In genomic region chr7:39697481-39697880, GRCh38 we compare ENCODE assay signal across 19 cellular contexts.
"Had no signal": no experiment of that assay in that cellular context is flagged by ENCODE, and none has a peak within 500 bp of the region (broad histone marks: within the 10 kb centered on the region; RNA-seq: fewer than 3 reads in every experiment).

No MANE protein-coding gene starts in this region.

- ATAC-seq: activated CD8-positive, alpha-beta T cell treated with anti-CD3 and anti-CD28 coated beads for 36 hours; heart left ventricle; natural killer cell; sciatic nerve; stimulated activated memory B cell treated with anti-CD40 and anti-IgM and Interleukin-4, amounts not matched to agents 10 μg/mL and 1 μg/mL and 100 μg/mL, for 72 hours had no signal

- H3K27me3 Mint-ChIP-seq: activated B cell treated with CpG ODN at 0.5 μM for 24 hours; activated CD8-positive, alpha-beta T cell treated with anti-CD3 and anti-CD28 coated beads for 36 hours; dendritic cell treated with granulocyte-macrophage colony-stimulating factor and Interleukin-4, amounts not matched to agents 40 ng/mL and 50 ng/mL, for 4 days; stimulated activated memory B cell treated with anti-CD40 and anti-IgM and Interleukin-4, amounts not matched to agents 10 μg/mL and 1 μg/mL and 100 μg/mL, for 72 hours had no signal

- H3K9me3 Mint-ChIP-seq: activated B cell treated with CpG ODN at 0.5 μM for 24 hours; dendritic cell treated with granulocyte-macrophage colony-stimulating factor and Interleukin-4, amounts not matched to agents 40 ng/mL and 50 ng/mL, for 4 days; T-helper 2 cell treated with Interferon-gamma antibody and Interleukin-4, amounts not matched to agents 5 μg/mL and 100 μg/mL, for 36 hours had no signal

- DNase-seq: activated B cell treated with CpG ODN at 0.5 μM for 24 hours; activated CD4-positive, alpha-beta T cell treated with anti-CD3 and anti-CD28 coated beads for 48 hours; activated CD8-positive, alpha-beta T cell treated with anti-CD3 and anti-CD28 coated beads for 36 hours; activated effector memory CD4-positive, alpha-beta T cell treated with Interleukin-2 at 50 U/mL for 16 hours; activated naive CD4-positive, alpha-beta T cell treated with anti-CD3 and anti-CD28 coated beads, Interleukin-2, amount 50 U/mL, for 16 hours; activated T-cell treated with anti-CD3 and anti-CD28 coated beads, Interleukin-2, amount 50 U/mL, for 48 hours; effector CD8-positive, alpha-beta T cell; esophagus squamous epithelium; heart left ventricle; mesendoderm; natural killer cell; SK-N-SH; stimulated activated CD4-positive, alpha-beta T cell treated with anti-CD3 and anti-CD28 coated beads, Interleukin-4, amount 100 ng/mL, for 24 hours; thyroid gland had no signal

- H3K4me3 ChIP-seq: esophagus squamous epithelium, heart left ventricle, thyroid gland had no signal

- H3K27me3 ChIP-seq: esophagus squamous epithelium, heart left ventricle, thyroid gland had no signal

- H3K9ac ChIP-seq: parathyroid adenoma, SK-N-SH had no signal

- H3K4me3 Mint-ChIP-seq: activated B cell treated with CpG ODN at 0.5 μM for 24 hours; activated CD8-positive, alpha-beta T cell treated with anti-CD3 and anti-CD28 coated beads for 36 hours; dendritic cell treated with granulocyte-macrophage colony-stimulating factor and Interleukin-4, amounts not matched to agents 40 ng/mL and 50 ng/mL, for 4 days; natural killer cell; stimulated activated memory B cell treated with anti-CD40 and anti-IgM and Interleukin-4, amounts not matched to agents 10 μg/mL and 1 μg/mL and 100 μg/mL, for 72 hours; T-helper 2 cell treated with Interferon-gamma antibody and Interleukin-4, amounts not matched to agents 5 μg/mL and 100 μg/mL, for 36 hours had no signal

- H3K4me1 ChIP-seq: parathyroid adenoma, thyroid gland had no signal

- H3K4me2 ChIP-seq: SK-N-SH had no signal

- H3K27ac ChIP-seq: esophagus squamous epithelium, parathyroid adenoma, thyroid gland had no signal

- H2AFZ ChIP-seq: parathyroid adenoma had no signal

- H3K4me1 Mint-ChIP-seq: activated B cell treated with CpG ODN at 0.5 μM for 24 hours had no signal

- H3K79me2 ChIP-seq: parathyroid adenoma had no signal

- H3K27ac Mint-ChIP-seq: activated B cell treated with CpG ODN at 0.5 μM for 24 hours; activated CD8-positive, alpha-beta T cell treated with anti-CD3 and anti-CD28 coated beads for 36 hours; natural killer cell; stimulated activated memory B cell treated with anti-CD40 and anti-IgM and Interleukin-4, amounts not matched to agents 10 μg/mL and 1 μg/mL and 100 μg/mL, for 72 hours; T-helper 2 cell treated with Interferon-gamma antibody and Interleukin-4, amounts not matched to agents 5 μg/mL and 100 μg/mL, for 36 hours had no signal

- H3K9me3 ChIP-seq: esophagus squamous epithelium, heart left ventricle, SK-N-SH, thyroid gland had no signal
